In the genomic region with DNA sequence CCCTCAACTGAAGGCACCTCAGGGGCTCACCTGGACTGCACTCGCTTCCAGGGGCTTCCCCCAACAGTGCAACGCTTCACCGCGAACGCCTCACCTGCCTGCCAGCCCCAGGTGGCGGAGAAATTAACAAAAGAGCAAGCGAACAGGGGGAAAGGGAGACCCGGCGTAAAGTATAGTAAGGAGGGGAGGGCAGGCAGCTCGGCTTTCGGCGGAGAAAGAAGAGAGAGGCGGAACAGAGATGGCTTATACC, we compare ENCODE assay signal across 8 cellular contexts. TPM values are rescaled to one million over a fixed set of nuclear protein-coding genes. Genes with fewer than 3 reads are reported as not detected.
A peak's percentile ranks its signal among the peaks of the same experiment; 100 is the strongest.
DNase-seq lines count a peak whose midpoint lies in the region; ATAC-seq and TF ChIP-seq lines count a peak whose summit lies in the region.

No MANE protein-coding gene starts in this region.

- H3K27me3 ChIP-seq in gastroesophageal sphincter (no peaks in the 10 kb centered on the region), smooth muscle cell (ENCODE audit: low read depth) (no peaks in the 10 kb centered on the region)

- no peaks in the 10 kb centered on the region for H3K9me3 ChIP-seq in gastroesophageal sphincter
- no peaks in the 10 kb centered on the region for H3K9me3 ChIP-seq in smooth muscle cell (replicated peaks; ENCODE audit: low read depth)

- peak overlapping the region; percentile 92 for H3K4me2 ChIP-seq in smooth muscle cell

- in situ Hi-C loops in GM13977 (cut with MboI; ENCODE audit: low pct_unique_long_range_greater_than_20kb, low sequenced_read_pairs, unreplicated experiment) = loop anchor here (10.0 kb wide), 1 partner anchor 102 kb away; no protein-coding TSS in a partner anchor
- in situ Hi-C loops in ACHN (cut with HindIII; ENCODE audit: low pct_ligation_motif_present, low pct_unique_long_range_greater_than_20kb, low sequenced_read_pairs) = no loop called here

- peak overlapping the region; percentile 59 to 81 for H3K4me3 ChIP-seq in gastroesophageal sphincter
- peak overlapping the region; percentile 97 for H3K4me3 ChIP-seq in smooth muscle cell

- H4K20me1 ChIP-seq in smooth muscle cell (ENCODE audit: low read depth) = peaks cover 41% of the 10 kb centered on the region

- H3K4me3 Mint-ChIP-seq in activated CD8-positive, alpha-beta T cell treated with anti-CD3 and anti-CD28 coated beads for 36 hours = peak overlapping the region; percentile 82

- peaks cover 47% of the 10 kb centered on the region for H3K79me2 ChIP-seq in smooth muscle cell (ENCODE audit: low read depth)

- H2AFZ ChIP-seq in smooth muscle cell (ENCODE audit: low read depth) = peak overlapping the region; percentile 97

- H3K27me3 Mint-ChIP-seq in activated CD8-positive, alpha-beta T cell treated with anti-CD3 and anti-CD28 coated beads for 36 hours = peaks cover 61% of the 10 kb centered on the region

- no peak for TF ChIP-seq POLR2A in gastroesophageal sphincter (IDR thresholded peaks at IDR 0.05)

- H3K9me3 Mint-ChIP-seq in activated CD8-positive, alpha-beta T cell treated with anti-CD3 and anti-CD28 coated beads for 36 hours = no peaks in the 10 kb centered on the region

- DNase-seq in GM13977 (ENCODE audit: low spot score) (peak; percentile 28), smooth muscle cell (lab: John Stamatoyannopoulos, UW; ENCODE audit: unreplicated experiment) (no peak), ACHN (no peak), NCI-H446 treated with DMSO at 0.1 percent for 48 hours (lab: John Stamatoyannopoulos, UW) (no peak)
- DNase-seq in activated CD8-positive, alpha-beta T cell treated with anti-CD3 and anti-CD28 coated beads for 36 hours = peak; percentile 23

- peak; percentile 6 for ATAC-seq in HG02884 (IDR thresholded peaks at IDR 0.05; ENCODE audit: unreplicated experiment)
- ATAC-seq in activated CD8-positive, alpha-beta T cell treated with anti-CD3 and anti-CD28 coated beads for 36 hours = peak; percentile 22
- ATAC-seq in gastroesophageal sphincter = no peak
- ATAC-seq in HG03469 (IDR thresholded peaks at IDR 0.05; ENCODE audit: unreplicated experiment) = no peak

- 0% methylated on average over 7 to 11 of the region's 13 CpGs for WGBS in gastroesophageal sphincter (ENCODE audit: low coverage in 1 of 2), 2 donors
- WGBS in smooth muscle cell (ENCODE audit: low lambda C conversion rate) = 3% methylated on average over 13 of the region's 13 CpGs

- intact Hi-C loops in activated CD8-positive, alpha-beta T cell treated with anti-CD3 and anti-CD28 coated beads for 36 hours (cut with micrococcal nuclease) = loop anchor here (5.0 kb wide), 2 partner anchors 100 to 350 kb away; no protein-coding TSS in a partner anchor

- H3K36me3 ChIP-seq in gastroesophageal sphincter = no peaks in the 10 kb centered on the region
- no peaks in the 10 kb centered on the region for H3K36me3 ChIP-seq in smooth muscle cell (ENCODE audit: low read depth)

- H3K36me3 Mint-ChIP-seq in activated CD8-positive, alpha-beta T cell treated with anti-CD3 and anti-CD28 coated beads for 36 hours (ENCODE audit: low read depth) = no peaks in the 10 kb centered on the region

- peaks cover 19% of the 10 kb centered on the region for H3K4me1 Mint-ChIP-seq in activated CD8-positive, alpha-beta T cell treated with anti-CD3 and anti-CD28 coated beads for 36 hours (ENCODE audit: low read depth)

- H3K27ac ChIP-seq in gastroesophageal sphincter (peak overlapping the region; percentile 62 to 94 (median 89)), smooth muscle cell (ENCODE audit: low read depth) (peak overlapping the region; percentile 79)

- peak overlapping the region; percentile 81 for H3K27ac Mint-ChIP-seq in activated CD8-positive, alpha-beta T cell treated with anti-CD3 and anti-CD28 coated beads for 36 hours

- no peak for TF ChIP-seq CTCF in GM13977 (IDR thresholded peaks at IDR 0.05; ENCODE audit: extremely low read depth, insufficient read depth, missing control alignments)
- no peak for TF ChIP-seq CTCF in activated CD8-positive, alpha-beta T cell treated with anti-CD3 and anti-CD28 coated beads for 36 hours (IDR thresholded peaks at IDR 0.05)
- no peak for TF ChIP-seq CTCF in gastroesophageal sphincter (IDR thresholded peaks at IDR 0.05)
- TF ChIP-seq CTCF in smooth muscle cell (IDR thresholded peaks at IDR 0.05; ENCODE audit: borderline replicate concordance, insufficient read depth, poor library complexity, severe bottlenecking) = no peak

- H3K4me1 ChIP-seq in gastroesophageal sphincter (peaks cover 2 to 62% (median 5%) of the 10 kb centered on the region in 3 donors), smooth muscle cell (ENCODE audit: low read depth) (peaks cover 19% of the 10 kb centered on the region)

- TF ChIP-seq EP300 in gastroesophageal sphincter (IDR thresholded peaks at IDR 0.05) = no peak

- POLR2A ChIA-PET in activated CD8-positive, alpha-beta T cell treated with anti-CD3 and anti-CD28 coated beads for 36 hours (lab: Charles Lee) = interaction anchor here (2.1 kb wide), 1 partner anchor 23 kb away, joined by 5 read pairs; no protein-coding TSS in a partner anchor

- H3F3A ChIP-seq in smooth muscle cell (ENCODE audit: low read depth) = no peaks in the 10 kb centered on the region

- CTCF ChIA-PET in activated CD8-positive, alpha-beta T cell treated with anti-CD3 and anti-CD28 coated beads for 36 hours (lab: Charles Lee) = interaction anchor here (0.9 to 2.5 kb wide), 6 partner anchors 9 to 107 kb away, joined by 3 to 9 read pairs (median 4); no protein-coding TSS in a partner anchor

- H3K9ac ChIP-seq in smooth muscle cell (ENCODE audit: low read depth) = peak overlapping the region; percentile 78

RNA-seq across cellular contexts. Expression of a gene that starts 0.5 kb away (rescaled TPM):
- total RNA-seq in activated CD8-positive, alpha-beta T cell treated with anti-CD3 and anti-CD28 coated beads for 36 hours = 1 to 10 TPM; 3.1 to 3.2 TPM
- total RNA-seq in gastroesophageal sphincter = 10 to 100 TPM in 1 of 4 donors, 1 to 10 TPM in 3; 7.0 to 11.5 (median 9.3) TPM
- 16.9 and 17.1 TPM in 2 replicates for total RNA-seq in smooth muscle cell
- 5.2 and 7.1 TPM in 2 replicates for polyA plus RNA-seq in smooth muscle cell

Comparison
In these comparisons a context has a peak if more than half of its experiments do, and no peak if none do; other contexts are left out.
1. DNase-seq: peak in GM13977 (single experiment) and activated CD8-positive, alpha-beta T cell treated with anti-CD3 and anti-CD28 coated beads for 36 hours (single experiment); none in smooth muscle cell (single experiment), ACHN (single experiment) and NCI-H446 treated with DMSO at 0.1 percent for 48 hours (single experiment).
2. ATAC-seq: peak in HG02884 (single experiment) and activated CD8-positive, alpha-beta T cell treated with anti-CD3 and anti-CD28 coated beads for 36 hours (single experiment); none in gastroesophageal sphincter (single experiment) and HG03469 (single experiment).